In genomic region chr7:33005193-33005592, GRCh38 we compare ENCODE assay signal across 11 cellular contexts. TPM values are rescaled to one million over a fixed set of nuclear protein-coding genes. Genes with fewer than 3 reads are reported as not detected.
DNase-seq lines count a peak whose midpoint lies in the region; ATAC-seq, FAIRE-seq and TF ChIP-seq lines count a peak whose summit lies in the region.
"Not testable (repeated sequence)": the region's sequence is repeated elsewhere in the genome, so short reads cannot be mapped to it uniquely, and the experiment has no call there.
"Had no signal": no experiment of that assay in that cellular context is flagged by ENCODE, and none has a peak within 500 bp of the region (broad histone marks: within the 10 kb centered on the region; RNA-seq: fewer than 3 reads in every experiment).

No MANE protein-coding gene starts in this region.

- not testable (repeated sequence) for H3K9me3 Mint-ChIP-seq in mesothelial cell of epicardium

- not testable (repeated sequence) for H2AFZ ChIP-seq in K562 (ENCODE audit: low read depth, low read length)

- not testable (repeated sequence) for ATAC-seq in K562
- ATAC-seq in left lobe of liver (peak; percentile 90), right lobe of liver (peak; percentile 71 to 91 (median 90))

- H3K9me1 ChIP-seq in K562 (ENCODE audit: control insufficient read depth, insufficient read depth, low read length), result not testable (repeated sequence)

- not testable (repeated sequence) for H3K4me3 ChIP-seq in K562; liver (ENCODE audit: low read depth in 1 of 3, low read length in 3 of 3); right lobe of liver

- H3K4me2 ChIP-seq in K562 (ENCODE audit: insufficient read depth, low read length), result not testable (repeated sequence)

- H3K9ac ChIP-seq in K562 (ENCODE audit: insufficient read depth in 1 of 2, low read depth in 2 of 2, low read length in 2 of 2); liver (ENCODE audit: low read depth in 1 of 2, low read length in 2 of 2): not testable (repeated sequence)

- not testable (repeated sequence) for H3K27me3 ChIP-seq in K562 (ENCODE audit: control insufficient read depth in 2 of 2, insufficient read depth in 2 of 2, low read length in 2 of 2); liver (ENCODE audit: control insufficient read depth in 4 of 4, insufficient read depth in 4 of 4, low read length in 3 of 4); right lobe of liver

- H3K27ac Mint-ChIP-seq in mesothelial cell of epicardium, result peak overlapping the region; percentile 56

- BruUV-seq in K562 (replicated peaks; lab: Mats Ljungman, UMichigan), result not testable (repeated sequence)

- H3K79me2 ChIP-seq in K562 (ENCODE audit: control insufficient read depth, insufficient read depth, low read length), result not testable (repeated sequence)

- FAIRE-seq in K562 (lab: Jason Lieb, UNC) (peak; percentile 29), urothelium cell line (lab: Jason Lieb, UNC) (peak; percentile 90)

- not testable (repeated sequence) for H3K27ac ChIP-seq in K562 (ENCODE audit: extremely low read depth, low read depth, low read length); liver (ENCODE audit: low read depth in 1 of 2, low read length in 2 of 2); right lobe of liver

- not testable (repeated sequence) for TF ChIP-seq EP300 in K562 (IDR thresholded peaks at IDR 0.05; ENCODE audit: low read length)

- not testable (repeated sequence) for DNase-seq in K562 (ENCODE audit: extremely low read depth in 1 of 4, low spot score in 3 of 4); mesothelial cell of epicardium (ENCODE audit: low spot score in 2 of 2, unreplicated experiment in 2 of 2); urothelium cell line (ENCODE audit: low spot score)
- peak; percentile 68 for DNase-seq in left lobe of liver (ENCODE audit: low spot score)
- DNase-seq in right lobe of liver, result peak in 2 of 3 donors; percentile 61 to 68
- DNase-seq in mucosa of gallbladder (ENCODE audit: low spot score), result peak; percentile 57

- TF ChIP-seq RAD21 in K562 (CRISPR knock-in tag; conservative IDR thresholded peaks at IDR 0.05 in 1 of 2, IDR thresholded peaks at IDR 0.05 in 1 of 2); liver (IDR thresholded peaks at IDR 0.05): not testable (repeated sequence)

- H3K4me3 Mint-ChIP-seq in mesothelial cell of epicardium, result not testable (repeated sequence)

- peaks cover 25% of the 10 kb centered on the region for H3K36me3 Mint-ChIP-seq in mesothelial cell of epicardium

- H4K20me1 ChIP-seq in K562 (replicated peaks; ENCODE audit: control insufficient read depth, insufficient read depth, low read length), result not testable (repeated sequence)

- not testable (repeated sequence) for TF ChIP-seq POLR2A in K562 (conservative IDR thresholded peaks at IDR 0.05); right lobe of liver (IDR thresholded peaks at IDR 0.05)

- CTCF ChIA-PET in K562 (lab: Yijun Ruan, JAX; ENCODE audit: low intra/inter-chr PET ratio), result not testable (repeated sequence)

- intact Hi-C loops in K562 (cut with micrococcal nuclease); right lobe of liver (cut with DNase I): not testable (repeated sequence)

- H3K4me1 Mint-ChIP-seq in mesothelial cell of epicardium, result not testable (repeated sequence)

- POLR2A ChIA-PET in K562 (lab: Yijun Ruan, JAX), result not testable (repeated sequence)

- in situ Hi-C loops in K562 (cut with MboI), result not testable (repeated sequence)

- not testable (repeated sequence) for H3K27me3 Mint-ChIP-seq in mesothelial cell of epicardium (ENCODE audit: low read depth)

- H3K4me1 ChIP-seq in K562 (replicated peaks in 1 of 2; ENCODE audit: control insufficient read depth in 2 of 2, insufficient read depth in 2 of 2, low read length in 2 of 2); liver (ENCODE audit: control insufficient read depth in 4 of 4, insufficient read depth in 4 of 4, low read length in 3 of 4); right lobe of liver: not testable (repeated sequence)

- not testable (repeated sequence) for TF ChIP-seq CTCF in K562 (IDR thresholded peaks at IDR 0.05 in 2 of 3, conservative IDR thresholded peaks at IDR 0.05 in 1 of 3; ENCODE audit: insufficient read depth in 2 of 3, low read depth in 1 of 3, low read length in 3 of 3); liver (IDR thresholded peaks at IDR 0.05; ENCODE audit: low read depth, low read length, missing input control); right lobe of liver (IDR thresholded peaks at IDR 0.05); mesothelial cell of epicardium (IDR thresholded peaks at IDR 0.05; ENCODE audit: unreplicated experiment)

- 91% methylated on average over 7 of the region's 8 CpGs for WGBS in K562 (ENCODE audit: insufficient coverage, low coverage, missing lambda C conversion rate)
- WGBS in liver, result 53% methylated on average over 8 of the region's 8 CpGs
- WGBS in right lobe of liver (ENCODE audit: insufficient coverage, low coverage, low lambda C conversion rate, missing lambda C conversion rate), result 20% methylated on average over 5 of the region's 8 CpGs

- H3K36me3 ChIP-seq in K562 (ENCODE audit: control insufficient read depth, insufficient read depth, low read length); liver (ENCODE audit: control insufficient read depth in 4 of 4, insufficient read depth in 3 of 4, low read depth in 1 of 4, low read length in 3 of 4); right lobe of liver: not testable (repeated sequence)

- not testable (repeated sequence) for H3K9me3 ChIP-seq in K562 (replicated peaks; ENCODE audit: control insufficient read depth, insufficient read depth, low read depth, low read length); liver (ENCODE audit: control insufficient read depth in 4 of 4, low read length in 3 of 4); right lobe of liver

TF ChIP-seq in liver, 16 proteins besides CTCF, POLR2A, EP300 and RAD21 (continues in another document):
- TF ChIP-seq RXRA (IDR thresholded peaks at IDR 0.05) (peak; percentile 68 to 80), SP1 (IDR thresholded peaks at IDR 0.05) (peak; percentile 20), JUND (IDR thresholded peaks at IDR 0.05) (peak in 1 of 2 donors; percentile 19), HNF4A (conservative IDR thresholded peaks at IDR 0.05) (peak; percentile 58 to 78)

RNA-seq across cellular contexts. Expression of gene FKBP9, which starts 48.0 kb away (rescaled TPM):
- total RNA-seq in K562 (2011; cell fraction: chromatin; rRNA removed; ENCODE audit: low replicate concordance), result 60.0 and 63.9 TPM in 2 replicates
- 53.8 and 63.0 TPM in 2 replicates for total RNA-seq in K562 (2011; cell fraction: nucleolus; rRNA removed)
- total RNA-seq in K562 (2011; cell fraction: nucleoplasm; rRNA removed), result 56.3 and 59.8 TPM in 2 replicates
- total RNA-seq in K562 (2014; rRNA removed) (14.4 and 18.6 TPM in 2 replicates), K562 (2014; rRNA removed; fragmentation: Illumina TruSeq; extraction: Trizol) (18.8 and 19.2 TPM in 2 replicates), K562 (2015; rRNA removed; fragmentation: Illumina TruSeq; extraction: Trizol) (17.0 and 17.8 TPM in 2 replicates), K562 (2021) (23.7 and 27.2 TPM in 2 replicates), left lobe of liver (32.8 TPM), liver (10 to 100 TPM; 20.3 to 44.8 TPM), right lobe of liver (10 to 100 TPM; 22.2 to 54.6 (median 37.6) TPM), mesothelial cell of epicardium (186 to 208 TPM (median 186 TPM) in 3 replicates), mucosa of gallbladder (116 TPM)
- polyA plus RNA-seq in K562 (2011; rRNA removed) (15.9 and 18.6 TPM in 2 replicates), K562 (2014; fragmentation: Illumina TruSeq; extraction: Trizol) (15.8 and 16.7 TPM in 2 replicates), K562 (2014; fragmentation: Nextera tagmentation; extraction: Ambion mirVana) (1 to 10 TPM; 5.9 to 8.1 TPM), K562 (2014; rRNA removed) (10.9 and 12.2 TPM in 2 replicates), liver (10 to 100 TPM; 13.7 to 20.2 TPM)
- polyA plus RNA-seq in K562 (2011; cell fraction: cytosol; rRNA removed), result 16.3 and 28.5 TPM in 2 replicates
- polyA plus RNA-seq in K562 (2011; cell fraction: nucleus; rRNA removed), result 17.6 and 26.7 TPM in 2 replicates
- polyA plus RNA-seq in K562 (2012), result 24.7 and 37.0 TPM in 2 replicates
- 55.7 and 77.7 TPM in 2 replicates for polyA minus RNA-seq in K562 (2011; rRNA and poly(A)+ RNA removed)
- 11.5 and 28.3 TPM in 2 replicates for polyA minus RNA-seq in K562 (2011; cell fraction: cytosol; rRNA and poly(A)+ RNA removed)
- polyA minus RNA-seq in K562 (2011; cell fraction: nucleus; rRNA and poly(A)+ RNA removed), result 9.7 and 17.9 TPM in 2 replicates
- total RNA-seq: CD4-positive, alpha-beta T cell; CD4-positive, CD25-positive, alpha-beta regulatory T cell; CD8-positive, alpha-beta T cell had no signal
- polyA plus RNA-seq: CD8-positive, alpha-beta memory T cell had no signal

RNA-seq across cellular contexts. Expression of gene NT5C3A, which starts 57.4 kb away (rescaled TPM):
- 35.5 and 114 TPM in 2 replicates for total RNA-seq in K562 (2011; cell fraction: chromatin; rRNA removed; ENCODE audit: low replicate concordance)
- 28.3 and 40.7 TPM in 2 replicates for total RNA-seq in K562 (2011; cell fraction: nucleolus; rRNA removed)
- total RNA-seq in K562 (2011; cell fraction: nucleoplasm; rRNA removed), result 50.2 and 78.4 TPM in 2 replicates
- total RNA-seq in K562 (2014; rRNA removed) (42.9 and 45.1 TPM in 2 replicates), K562 (2014; rRNA removed; fragmentation: Illumina TruSeq; extraction: Trizol) (60.1 and 62.7 TPM in 2 replicates), K562 (2015; rRNA removed; fragmentation: Illumina TruSeq; extraction: Trizol) (38.8 and 43.4 TPM in 2 replicates), K562 (2021) (33.1 and 36.1 TPM in 2 replicates), left lobe of liver (7.3 TPM), liver (10 to 100 TPM in 1 of 2 donors, 1 to 10 TPM in 1; 9.5 to 41.6 TPM), right lobe of liver (10 to 100 TPM in 3 of 6 experiments, 1 to 10 TPM in 3; 7.7 to 26.7 (median 11.0) TPM), mesothelial cell of epicardium (28.2 to 32.0 TPM (median 29.8 TPM) in 3 replicates), mucosa of gallbladder (45.6 TPM)
- polyA plus RNA-seq in K562 (2011; rRNA removed) (34.6 and 43.1 TPM in 2 replicates), K562 (2014; fragmentation: Illumina TruSeq; extraction: Trizol) (40.0 and 41.7 TPM in 2 replicates), K562 (2014; fragmentation: Nextera tagmentation; extraction: Ambion mirVana) (10 to 100 TPM; 18.6 to 27.0 TPM), K562 (2014; rRNA removed) (35.0 and 47.6 TPM in 2 replicates), liver (1 to 10 TPM; 4.3 to 9.8 TPM)
- 4.3 and 11.8 TPM in 2 replicates for polyA plus RNA-seq in K562 (2011; cell fraction: cytosol; rRNA removed)
- polyA plus RNA-seq in K562 (2011; cell fraction: nucleus; rRNA removed), result 8.1 and 14.4 TPM in 2 replicates
- 32.9 and 39.1 TPM in 2 replicates for polyA plus RNA-seq in K562 (2012)
- polyA minus RNA-seq in K562 (2011; rRNA and poly(A)+ RNA removed), result 22.4 and 29.2 TPM in 2 replicates
- 8.5 and 10.3 TPM in 2 replicates for polyA minus RNA-seq in K562 (2011; cell fraction: cytosol; rRNA and poly(A)+ RNA removed)
- 12.5 and 20.1 TPM in 2 replicates for polyA minus RNA-seq in K562 (2011; cell fraction: nucleus; rRNA and poly(A)+ RNA removed)
